ENCODE assay signal across 18 cellular contexts in genomic region chr2:212109217-212109616, GRCh38.
A peak's percentile ranks its signal among the peaks of the same experiment; 100 is the strongest.
DNase-seq lines count a peak whose midpoint lies in the region; ATAC-seq and TF ChIP-seq lines count a peak whose summit lies in the region.
"Had no signal": no experiment of that assay in that cellular context is flagged by ENCODE, and none has a peak within 500 bp of the region (broad histone marks: within the 10 kb centered on the region; RNA-seq: fewer than 3 reads in every experiment).

No MANE protein-coding gene starts in this region.

- H3K27ac ChIP-seq in right lobe of liver = no peak overlapping the region

- no peaks in the 10 kb centered on the region for H3K27me3 ChIP-seq in right lobe of liver

- no peaks in the 10 kb centered on the region for H3K4me1 ChIP-seq in right lobe of liver
- H3K4me1 ChIP-seq: Caco-2 had no signal

- no peaks in the 10 kb centered on the region for H3K36me3 ChIP-seq in right lobe of liver

- intact Hi-C loops in right lobe of liver (cut with DNase I) = no loop called here

- ATAC-seq in right lobe of liver (no peak), GM18873 (IDR thresholded peaks at IDR 0.05; ENCODE audit: low FRiP score, unreplicated experiment) (no peak), HG03520 (IDR thresholded peaks at IDR 0.05; ENCODE audit: unreplicated experiment) (no peak)
- ATAC-seq: GM12878, SK-N-SH treated with all-trans-retinoic acid at 6 μM for 48 hours, T-cell had no signal

- H3K9me3 ChIP-seq in right lobe of liver = no peaks in the 10 kb centered on the region

- WGBS in right lobe of liver (ENCODE audit: insufficient coverage, low coverage, low lambda C conversion rate, missing lambda C conversion rate) = 100% methylated on average over 1 of the region's 1 CpG

- peak; percentile 21 for DNase-seq in NCI-H510A treated with DMSO at 0.1 percent for 48 hours (lab: John Stamatoyannopoulos, UW)
- no peak for DNase-seq in NCI-H510A (lab: John Stamatoyannopoulos, UW)
- DNase-seq in NCI-H748 treated with DMSO at 0.1 percent for 48 hours (lab: John Stamatoyannopoulos, UW) = peak; percentile 13
- peak; percentile 20 for DNase-seq in globus pallidus (ENCODE audit: low spot score)
- no peak for DNase-seq in right lobe of liver
- no peak for DNase-seq in NCI-H2107 (lab: John Stamatoyannopoulos, UW)
- DNase-seq: Caco-2; CD4-positive, alpha-beta T cell; KG1; NCI-H2029 treated with DMSO at 0.1 percent for 48 hours; NCI-H226; NCI-H774; SHP77; T-cell had no signal

- TF ChIP-seq POLR2A in right lobe of liver (IDR thresholded peaks at IDR 0.05) = no peak

- no peak for TF ChIP-seq CTCF in right lobe of liver (IDR thresholded peaks at IDR 0.05)

- no peak overlapping the region for H3K4me3 ChIP-seq in right lobe of liver
- H3K4me3 ChIP-seq: GM12878 had no signal

Comparison
In these comparisons a context has a peak if more than half of its experiments do, and no peak if none do; other contexts are left out.
1. DNase-seq: peak in NCI-H510A treated with DMSO at 0.1 percent for 48 hours (single experiment), NCI-H748 treated with DMSO at 0.1 percent for 48 hours (single experiment) and globus pallidus (single experiment); none in NCI-H510A (single experiment), right lobe of liver (0 of 3) and NCI-H2107 (single experiment).